Comparison of ENCODE assay signal across 22 cellular contexts in genomic region chr18:45252474-45252873, GRCh38.
DNase-seq lines count a peak whose midpoint lies in the region; ATAC-seq and TF ChIP-seq lines count a peak whose summit lies in the region.
"Had no signal": no experiment of that assay in that cellular context is flagged by ENCODE, and none has a peak within 500 bp of the region (broad histone marks: within the 10 kb centered on the region; RNA-seq: fewer than 3 reads in every experiment).

No MANE protein-coding gene starts in this region.

- H3K4me1 Mint-ChIP-seq in stimulated activated naive CD8-positive, alpha-beta T cell treated with anti-CD3 and anti-CD28 coated beads, Interleukin-15, amount 100 ng/mL, for 72 hours: no peaks in the 10 kb centered on the region
- H3K4me1 Mint-ChIP-seq: CD4-positive, CD25-positive, alpha-beta regulatory T cell; CD8-positive, alpha-beta memory T cell had no signal

- 52% methylated on average over 2 of the region's 2 CpGs for WGBS in smooth muscle cell (ENCODE audit: low lambda C conversion rate)

- H3K9me3 ChIP-seq in OCI-LY3 (ENCODE audit: insufficient read depth, low read length): no peaks in the 10 kb centered on the region
- no peaks in the 10 kb centered on the region for H3K9me3 ChIP-seq in smooth muscle cell (replicated peaks; ENCODE audit: low read depth)
- H3K9me3 ChIP-seq: BE2C had no signal

- TF ChIP-seq CTCF in GM13977 (IDR thresholded peaks at IDR 0.05; ENCODE audit: extremely low read depth, insufficient read depth, missing control alignments) (no peak), OCI-LY3 (IDR thresholded peaks at IDR 0.05; ENCODE audit: low read depth, low read length) (no peak), smooth muscle cell (IDR thresholded peaks at IDR 0.05; ENCODE audit: borderline replicate concordance, insufficient read depth, poor library complexity, severe bottlenecking) (no peak)

- H3K4me1 ChIP-seq in OCI-LY3 (ENCODE audit: low read length) (peaks cover 32% of the 10 kb centered on the region), smooth muscle cell (ENCODE audit: low read depth) (peaks cover 16% of the 10 kb centered on the region)
- H3K4me1 ChIP-seq: BE2C had no signal

- no peak overlapping the region for H3K4me3 ChIP-seq in OCI-LY3 (ENCODE audit: low read length)
- no peak overlapping the region for H3K4me3 ChIP-seq in smooth muscle cell

- DNase-seq in GM13977 (ENCODE audit: low spot score) (peak; percentile 18), smooth muscle cell (lab: John Stamatoyannopoulos, UW; ENCODE audit: unreplicated experiment) (no peak), NCI-H146 (lab: John Stamatoyannopoulos, UW) (no peak)
- no peak for DNase-seq in stimulated activated naive CD8-positive, alpha-beta T cell treated with anti-CD3 and anti-CD28 coated beads, Interleukin-15, amount 100 ng/mL, for 72 hours
- DNase-seq: BE2C; C1 segment of cervical spinal cord; CD4-positive, CD25-positive, alpha-beta regulatory T cell; CD8-positive, alpha-beta memory T cell; COR-L47; DMS 273 treated with DMSO at 0.1 percent for 48 hours; DMS53; DND-41; EL; GOT3; H7; Kasumi-1; KG1 had no signal

- peak overlapping the region; percentile 2; the same call in 1 of the 2 replicates for H3K27ac ChIP-seq in OCI-LY3 (ENCODE audit: low read length)
- H3K27ac ChIP-seq in smooth muscle cell (ENCODE audit: low read depth): no peak overlapping the region

- H3K79me2 ChIP-seq in OCI-LY3 (ENCODE audit: low read length) (no peaks in the 10 kb centered on the region), smooth muscle cell (ENCODE audit: low read depth) (no peaks in the 10 kb centered on the region)

- peaks cover 2% of the 10 kb centered on the region; the same call in 1 of the 2 replicates for H3K27me3 ChIP-seq in OCI-LY3 (ENCODE audit: low read depth, low read length)
- H3K27me3 ChIP-seq in smooth muscle cell (ENCODE audit: low read depth): no peaks in the 10 kb centered on the region
- H3K27me3 ChIP-seq: BE2C had no signal

- H3K27me3 Mint-ChIP-seq in stimulated activated naive CD8-positive, alpha-beta T cell treated with anti-CD3 and anti-CD28 coated beads, Interleukin-15, amount 100 ng/mL, for 72 hours: no peaks in the 10 kb centered on the region

- H3K36me3 ChIP-seq in OCI-LY3 (replicated peaks; ENCODE audit: low read depth, low read length): no peaks in the 10 kb centered on the region
- no peaks in the 10 kb centered on the region for H3K36me3 ChIP-seq in smooth muscle cell (ENCODE audit: low read depth)
- H3K36me3 ChIP-seq: BE2C had no signal

- no peak overlapping the region for H2AFZ ChIP-seq in OCI-LY3 (ENCODE audit: low read depth, low read length)
- H2AFZ ChIP-seq in smooth muscle cell (ENCODE audit: low read depth): peak overlapping the region; percentile 68

- H4K20me1 ChIP-seq in OCI-LY3 (ENCODE audit: insufficient read depth, low read length) (no peaks in the 10 kb centered on the region), smooth muscle cell (ENCODE audit: low read depth) (no peaks in the 10 kb centered on the region)

- peak; percentile 68 for ATAC-seq in HG02610 (IDR thresholded peaks at IDR 0.05; ENCODE audit: unreplicated experiment)
- no peak for ATAC-seq in stimulated activated naive CD8-positive, alpha-beta T cell treated with anti-CD3 and anti-CD28 coated beads, Interleukin-15, amount 100 ng/mL, for 72 hours
- no peak for ATAC-seq in GM21825 (IDR thresholded peaks at IDR 0.05; ENCODE audit: unreplicated experiment)
- ATAC-seq: HCT116, HepG2 had no signal

- no peak overlapping the region for H3K9ac ChIP-seq in OCI-LY3 (ENCODE audit: low read length)
- H3K9ac ChIP-seq in smooth muscle cell (ENCODE audit: low read depth): no peak overlapping the region

- H3F3A ChIP-seq in smooth muscle cell (ENCODE audit: low read depth): peaks cover 11% of the 10 kb centered on the region

- in situ Hi-C loops in GM13977 (cut with MboI; ENCODE audit: low pct_unique_long_range_greater_than_20kb, low sequenced_read_pairs, unreplicated experiment): no loop called here

- no peak overlapping the region for H3K27ac Mint-ChIP-seq in stimulated activated naive CD8-positive, alpha-beta T cell treated with anti-CD3 and anti-CD28 coated beads, Interleukin-15, amount 100 ng/mL, for 72 hours
- H3K27ac Mint-ChIP-seq: CD4-positive, CD25-positive, alpha-beta regulatory T cell; CD8-positive, alpha-beta memory T cell had no signal

- H3K4me3 Mint-ChIP-seq in stimulated activated naive CD8-positive, alpha-beta T cell treated with anti-CD3 and anti-CD28 coated beads, Interleukin-15, amount 100 ng/mL, for 72 hours: no peak overlapping the region
- H3K4me3 Mint-ChIP-seq: CD4-positive, CD25-positive, alpha-beta regulatory T cell; CD8-positive, alpha-beta memory T cell had no signal

- peak overlapping the region; percentile 34 for H3K4me2 ChIP-seq in OCI-LY3 (ENCODE audit: low read length)
- H3K4me2 ChIP-seq in smooth muscle cell: no peak overlapping the region

- H3K9me3 Mint-ChIP-seq in stimulated activated naive CD8-positive, alpha-beta T cell treated with anti-CD3 and anti-CD28 coated beads, Interleukin-15, amount 100 ng/mL, for 72 hours: no peaks in the 10 kb centered on the region
- H3K9me3 Mint-ChIP-seq: CD8-positive, alpha-beta memory T cell had no signal
